Comparison of ENCODE assay signal across 1 cellular context in genomic region chrX:154804564-154804956, GRCh38.
TF ChIP-seq lines count a peak whose summit lies in the region.

No MANE protein-coding gene starts in this region.

TF ChIP-seq in WTC11, 78 proteins besides CTCF, POLR2A, EP300 and RAD21 (continued from another document):
- TF ChIP-seq ZNF532 (CRISPR knock-in tag; IDR thresholded peaks at IDR 0.05; ENCODE audit: borderline replicate concordance) (no peak), ATF2 (CRISPR knock-in tag; IDR thresholded peaks at IDR 0.05; ENCODE audit: borderline replicate concordance, low read depth) (no peak)
- TF ChIP-seq, protein P1, sequence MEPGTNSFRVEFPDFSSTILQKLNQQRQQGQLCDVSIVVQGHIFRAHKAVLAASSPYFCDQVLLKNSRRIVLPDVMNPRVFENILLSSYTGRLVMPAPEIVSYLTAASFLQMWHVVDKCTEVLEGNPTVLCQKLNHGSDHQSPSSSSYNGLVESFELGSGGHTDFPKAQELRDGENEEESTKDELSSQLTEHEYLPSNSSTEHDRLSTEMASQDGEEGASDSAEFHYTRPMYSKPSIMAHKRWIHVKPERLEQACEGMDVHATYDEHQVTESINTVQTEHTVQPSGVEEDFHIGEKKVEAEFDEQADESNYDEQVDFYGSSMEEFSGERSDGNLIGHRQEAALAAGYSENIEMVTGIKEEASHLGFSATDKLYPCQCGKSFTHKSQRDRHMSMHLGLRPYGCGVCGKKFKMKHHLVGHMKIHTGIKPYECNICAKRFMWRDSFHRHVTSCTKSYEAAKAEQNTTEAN (CRISPR knock-in tag; IDR thresholded peaks at IDR 0.05) = no peak
